In genomic region chr7:97868314-97868713, GRCh38 we compare ENCODE assay signal across 15 cellular contexts. TPM values are rescaled to one million over a fixed set of nuclear protein-coding genes. Genes with fewer than 3 reads are reported as not detected.
DNase-seq lines count a peak whose midpoint lies in the region; ATAC-seq, FAIRE-seq and TF ChIP-seq lines count a peak whose summit lies in the region.
"Had no signal": no experiment of that assay in that cellular context is flagged by ENCODE, and none has a peak within 500 bp of the region (broad histone marks: within the 10 kb centered on the region; RNA-seq: fewer than 3 reads in every experiment).

No MANE protein-coding gene starts in this region.

- H3K27me3 ChIP-seq in HL-60 (ENCODE audit: insufficient read depth, poor library complexity, severe bottlenecking) (no peaks in the 10 kb centered on the region), GM12878 (replicated peaks in 1 of 2; ENCODE audit: control insufficient read depth in 2 of 2, insufficient read depth in 2 of 2, low read length in 1 of 2) (no peaks in the 10 kb centered on the region), esophagus squamous epithelium (no peaks in the 10 kb centered on the region)
- H3K27me3 ChIP-seq: BLaER1 treated with 17β-estradiol and CSF1 and Interleukin-3, amounts not matched to agents 10 nM and 100 nM had no signal

- DNase-seq in HL-60 (ENCODE audit: low read depth in 1 of 2, low spot score in 1 of 2), result peak in 1 of 2 experiments; percentile 1
- DNase-seq in GM12878 (ENCODE audit: low read depth, low spot score), result no peak
- DNase-seq in fibroblast of mammary gland (ENCODE audit: low read depth), result peak; percentile 6
- no peak for DNase-seq in OCI-M1 (lab: John Stamatoyannopoulos, UW)
- DNase-seq in esophagus squamous epithelium (lab: John Stamatoyannopoulos, UW), result no peak
- DNase-seq: Calu3; CD8-positive, alpha-beta T cell; DMS79 treated with DMSO at 0.1 percent for 48 hours; GOT3; KG1 had no signal

- RAD21 ChIA-PET in GM12878 (lab: Charles Lee; ENCODE audit: unreplicated experiment), result no interaction called here

- H4K20me1 ChIP-seq in GM12878 (ENCODE audit: control insufficient read depth, insufficient read depth), result no peaks in the 10 kb centered on the region

- H3K9me3 ChIP-seq in GM12878 (replicated peaks; ENCODE audit: control insufficient read depth, insufficient read depth, low read length), result no peaks in the 10 kb centered on the region
- no peaks in the 10 kb centered on the region for H3K9me3 ChIP-seq in esophagus squamous epithelium
- H3K9me3 ChIP-seq: BLaER1 treated with 17β-estradiol and CSF1 and Interleukin-3, amounts not matched to agents 10 nM and 100 nM; HAP-1 had no signal

- peaks cover 7% of the 10 kb centered on the region for H3K79me2 ChIP-seq in GM12878 (ENCODE audit: control insufficient read depth, insufficient read depth, low read length)

- TF ChIP-seq POLR2A in GM12878 (IDR thresholded peaks at IDR 0.05; ENCODE audit: low read depth, low read length), result no peak
- no peak for TF ChIP-seq POLR2A in esophagus squamous epithelium (IDR thresholded peaks at IDR 0.05)

- H3K4me1 ChIP-seq in GM12878 (ENCODE audit: control insufficient read depth, insufficient read depth, low read length) (no peaks in the 10 kb centered on the region; the same call in 1 of the 2 replicates), esophagus squamous epithelium (peaks cover 0 to 20% (median 0%) of the 10 kb centered on the region in 3 donors)

- BruUV-seq in GM12878 (replicated peaks; lab: Mats Ljungman, UMichigan), result TSS peak; percentile 4

- peaks cover 0 to 2% of the 10 kb centered on the region in 2 experiments; a peak in 3 of 4 replicates for H3K36me3 ChIP-seq in GM12878 (ENCODE audit: control insufficient read depth in 2 of 2, insufficient read depth in 2 of 2, low read length in 1 of 2)
- H3K36me3 ChIP-seq in esophagus squamous epithelium, result peaks cover 0 to 20% (median 0%) of the 10 kb centered on the region in 3 donors

- H3K27ac ChIP-seq in HL-60 (replicated peaks) (peak overlapping the region; percentile 59), GM12878 (ENCODE audit: control insufficient read depth, insufficient read depth) (no peak overlapping the region), esophagus squamous epithelium (no peak overlapping the region)
- H3K27ac ChIP-seq: BLaER1 treated with 17β-estradiol and CSF1 and Interleukin-3, amounts not matched to agents 10 nM and 100 nM had no signal

- H3K9ac ChIP-seq in GM12878 (ENCODE audit: control insufficient read depth, insufficient read depth, low read length), result no peak overlapping the region
- H3K9ac ChIP-seq: BLaER1 treated with 17β-estradiol and CSF1 and Interleukin-3, amounts not matched to agents 10 nM and 100 nM had no signal

- no peak for TF ChIP-seq RAD21 in GM12878 (IDR thresholded peaks at IDR 0.05; ENCODE audit: insufficient read depth, low read depth, low read length)

- no peak for FAIRE-seq in GM12878 (lab: Jason Lieb, UNC)
- FAIRE-seq: GM19239, HTR-8/SVneo had no signal

- H3K4me3 ChIP-seq in HL-60 (replicated peaks; ENCODE audit: insufficient read depth, low read length) (no peak overlapping the region), GM12878 (no peak overlapping the region), fibroblast of mammary gland (ENCODE audit: control insufficient read depth, low read depth, low read length) (no peak overlapping the region), esophagus squamous epithelium (no peak overlapping the region)
- H3K4me3 ChIP-seq: BLaER1 treated with 17β-estradiol and CSF1 and Interleukin-3, amounts not matched to agents 10 nM and 100 nM; HAP-1 had no signal

- no peak overlapping the region for H3K4me2 ChIP-seq in GM12878 (ENCODE audit: control insufficient read depth, insufficient read depth)
- H3K4me2 ChIP-seq: BLaER1 treated with 17β-estradiol and CSF1 and Interleukin-3, amounts not matched to agents 10 nM and 100 nM had no signal

- no peak for TF ChIP-seq EP300 in GM12878 (IDR thresholded peaks at IDR 0.05; ENCODE audit: borderline replicate concordance in 1 of 2, control insufficient read depth in 1 of 2, low read depth in 2 of 2, low read length in 2 of 2)

- in situ Hi-C loops in GM12878 (cut with MboI), result no loop called here

- no peak overlapping the region for H2AFZ ChIP-seq in GM12878 (ENCODE audit: control insufficient read depth, low read depth, low read length)

- POLR2A ChIA-PET in GM12878 (lab: Charles Lee), result no interaction called here

- TF ChIP-seq CTCF in HL-60 (IDR thresholded peaks at IDR 0.05; ENCODE audit: insufficient read depth, low read length) (no peak), GM12878 (IDR thresholded peaks at IDR 0.05 in 2 of 3, conservative IDR thresholded peaks at IDR 0.05 in 1 of 3; ENCODE audit: control insufficient read depth in 2 of 3, extremely low read depth in 1 of 3, insufficient read depth in 1 of 3, low read depth in 3 of 3, low read length in 3 of 3) (no peak), fibroblast of mammary gland (conservative IDR thresholded peaks at IDR 0.05; ENCODE audit: control insufficient read depth, insufficient read depth, low read depth, low read length) (no peak), esophagus squamous epithelium (IDR thresholded peaks at IDR 0.05) (no peak)

- CTCF ChIA-PET in GM12878 (lab: Yijun Ruan, JAX), result no interaction called here

- SMC1A ChIA-PET in GM12878 (lab: Charles Lee; ENCODE audit: uncharacterized antibody, unreplicated experiment), result interaction anchor here (1.0 kb wide), 1 partner anchor 366 kb away, joined by 3 read pairs; no protein-coding TSS in a partner anchor

- intact Hi-C loops in GM12878 (cut with micrococcal nuclease; ENCODE audit: unreplicated experiment), result no loop called here
- intact Hi-C loops in esophagus squamous epithelium (cut with DNase I), result no loop called here

- ATAC-seq in GM12878, result no peak
- ATAC-seq in HG03139 (IDR thresholded peaks at IDR 0.05; ENCODE audit: unreplicated experiment), result no peak
- ATAC-seq: CD8-positive, alpha-beta T cell had no signal

TF ChIP-seq in GM12878, 131 proteins besides CTCF, POLR2A, EP300 and RAD21:
- TF ChIP-seq SMARCA5 (IDR thresholded peaks at IDR 0.05) (no peak), PML (IDR thresholded peaks at IDR 0.05; ENCODE audit: low read length) (no peak)

RNA-seq across cellular contexts. Expression of gene ASNS, which starts 3.9 kb away (rescaled TPM):
- total RNA-seq in GM12878 (2013; cell fraction: nucleolus; rRNA removed), result 36.8 and 42.6 TPM in 2 replicates
- total RNA-seq in GM12878 (2014; rRNA removed), result 40.0 and 42.3 TPM in 2 replicates
- 59.7 and 60.2 TPM in 2 replicates for total RNA-seq in GM12878 (2014; rRNA removed; fragmentation: Illumina TruSeq; extraction: Trizol)
- 64.5 and 64.6 TPM in 2 replicates for total RNA-seq in GM12878 (2021)
- 54.3 TPM for polyA plus RNA-seq in GM12878 (2011; ENCODE audit: low read depth)
- 33.1 and 48.6 TPM in 2 replicates for polyA plus RNA-seq in GM12878 (2011; rRNA removed)
- 23.8 and 29.0 TPM in 2 replicates for polyA plus RNA-seq in GM12878 (2011; cell fraction: cytosol; rRNA removed)
- 50.8 and 55.3 TPM in 2 replicates for polyA plus RNA-seq in GM12878 (2011; cell fraction: nucleus; rRNA removed)
- polyA plus RNA-seq in GM12878 (2012), result 57.3 and 65.2 TPM in 2 replicates
- polyA plus RNA-seq in GM12878 (2014; fragmentation: Illumina TruSeq; extraction: Trizol), result 105 and 130 TPM in 2 replicates
- 10 to 100 TPM; 86.4 to 89.5 TPM for polyA plus RNA-seq in GM12878 (2014; fragmentation: Nextera tagmentation; extraction: Ambion mirVana)
- 47.8 and 52.7 TPM in 2 replicates for polyA plus RNA-seq in GM12878 (2014; rRNA removed)
- polyA plus RNA-seq in GM12878 (2016; fragmentation: Nextera tagmentation; extraction: Ambion mirVana), result 10 to 100 TPM; 70.3 to 76.5 TPM
- polyA minus RNA-seq in GM12878 (2011; rRNA and poly(A)+ RNA removed), result 32.9 and 37.7 TPM in 2 replicates
- polyA minus RNA-seq in GM12878 (2011; cell fraction: cytosol; rRNA and poly(A)+ RNA removed), result 10.0 and 15.6 TPM in 2 replicates
- polyA minus RNA-seq in GM12878 (2011; cell fraction: nucleus; rRNA and poly(A)+ RNA removed), result 15.7 and 21.2 TPM in 2 replicates
- 10 to 100 TPM in 2 of 4 donors, 1 to 10 TPM in 2; 7.5 to 19.8 (median 10.7) TPM for total RNA-seq in esophagus squamous epithelium
